In the genomic region with DNA sequence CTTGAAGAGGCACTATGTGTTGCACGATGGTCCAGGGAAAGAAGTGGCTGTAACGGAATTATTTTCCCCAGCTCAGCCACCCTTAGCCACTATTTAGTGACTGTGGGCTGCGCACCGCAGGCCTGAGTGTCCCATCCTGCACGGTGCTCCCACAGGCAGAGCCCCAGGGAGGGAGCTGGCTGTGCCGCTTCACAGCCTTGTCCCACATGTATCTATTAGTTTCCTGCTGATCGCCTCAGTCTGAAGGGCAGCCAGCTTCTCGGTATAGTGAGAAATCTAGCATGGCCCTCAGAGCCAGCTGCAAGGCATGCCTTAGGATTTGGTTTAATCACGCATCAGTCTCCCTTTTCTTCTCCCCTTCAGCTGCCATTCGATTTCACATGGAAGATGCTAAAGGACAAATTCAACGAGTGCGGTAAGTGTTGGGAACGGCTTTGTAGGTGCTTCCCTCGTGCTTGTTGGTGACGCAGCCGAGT, we compare ENCODE assay signal across 14 cellular contexts. TPM values are rescaled to one million over a fixed set of nuclear protein-coding genes. Genes with fewer than 3 reads are reported as not detected.
DNase-seq lines count a peak whose midpoint lies in the region; ATAC-seq and TF ChIP-seq lines count a peak whose summit lies in the region.
"Had no signal": no experiment of that assay in that cellular context is flagged by ENCODE, and none has a peak within 500 bp of the region (broad histone marks: within the 10 kb centered on the region; RNA-seq: fewer than 3 reads in every experiment).

No MANE protein-coding gene starts in this region.

- peaks cover 40% of the 10 kb centered on the region for H3K36me3 Mint-ChIP-seq in activated naive CD4-positive, alpha-beta T cell treated with anti-CD3 and anti-CD28 coated beads for 36 hours (ENCODE audit: low read depth)
- H3K36me3 Mint-ChIP-seq in T-cell (peaks cover 43% of the 10 kb centered on the region), endodermal cell (ENCODE audit: low read depth) (peaks cover 65% of the 10 kb centered on the region)
- peaks cover 70% of the 10 kb centered on the region in 2 donors for H3K36me3 Mint-ChIP-seq in stimulated activated naive B cell treated with anti-CD40 and anti-IgM and Interleukin-4, amounts not matched to agents 10 μg/mL and 1 μg/mL and 100 μg/mL, for 72 hours

- no peak for TF ChIP-seq CTCF in endodermal cell (conservative IDR thresholded peaks at IDR 0.05)
- no peak for TF ChIP-seq CTCF in gastroesophageal sphincter (IDR thresholded peaks at IDR 0.05)

- H3K36me3 ChIP-seq in endodermal cell (ENCODE audit: control insufficient read depth, insufficient read depth, low read length), result peaks cover 78% of the 10 kb centered on the region
- peaks cover 0 to 97% of the 10 kb centered on the region in 2 donors for H3K36me3 ChIP-seq in gastroesophageal sphincter

- H3K4me1 ChIP-seq in endodermal cell (ENCODE audit: control insufficient read depth, insufficient read depth, low read length), result no peaks in the 10 kb centered on the region
- peaks cover 0 to 31% (median 0%) of the 10 kb centered on the region in 3 donors for H3K4me1 ChIP-seq in gastroesophageal sphincter

- H3K9ac ChIP-seq in endodermal cell (ENCODE audit: extremely low read depth, low read length, poor library complexity, severe bottlenecking), result no peak overlapping the region

- H3K4me3 Mint-ChIP-seq in activated naive CD4-positive, alpha-beta T cell treated with anti-CD3 and anti-CD28 coated beads for 36 hours, result no peak overlapping the region
- H3K4me3 Mint-ChIP-seq in T-cell, result peak overlapping the region in 2 of 3 donors; percentile 32 to 68
- no peak overlapping the region for H3K4me3 Mint-ChIP-seq in endodermal cell
- H3K4me3 Mint-ChIP-seq in stimulated activated naive B cell treated with anti-CD40 and anti-IgM and Interleukin-4, amounts not matched to agents 10 μg/mL and 1 μg/mL and 100 μg/mL, for 72 hours, result peak overlapping the region in 1 of 2 donors; percentile 32

- peaks cover 34% of the 10 kb centered on the region for H3K4me1 Mint-ChIP-seq in activated naive CD4-positive, alpha-beta T cell treated with anti-CD3 and anti-CD28 coated beads for 36 hours (ENCODE audit: low read depth)
- H3K4me1 Mint-ChIP-seq in T-cell (peaks cover 42 to 47% (median 46%) of the 10 kb centered on the region in 3 donors), endodermal cell (no peaks in the 10 kb centered on the region)
- H3K4me1 Mint-ChIP-seq in stimulated activated naive B cell treated with anti-CD40 and anti-IgM and Interleukin-4, amounts not matched to agents 10 μg/mL and 1 μg/mL and 100 μg/mL, for 72 hours, result peaks cover 18 to 27% of the 10 kb centered on the region in 2 donors

- 94% methylated on average over 15 to 16 of the region's 16 CpGs for WGBS in endodermal cell (ENCODE audit: insufficient coverage in 1 of 2, insufficient read length in 1 of 2), 2 experiments
- 73 to 89% methylated on average over 4 to 15 of the region's 16 CpGs for WGBS in gastroesophageal sphincter (ENCODE audit: low coverage in 1 of 2), 2 donors

- H3K9me3 Mint-ChIP-seq in activated naive CD4-positive, alpha-beta T cell treated with anti-CD3 and anti-CD28 coated beads for 36 hours, result no peaks in the 10 kb centered on the region
- H3K9me3 Mint-ChIP-seq in T-cell (no peaks in the 10 kb centered on the region), endodermal cell (no peaks in the 10 kb centered on the region)
- H3K9me3 Mint-ChIP-seq in stimulated activated naive B cell treated with anti-CD40 and anti-IgM and Interleukin-4, amounts not matched to agents 10 μg/mL and 1 μg/mL and 100 μg/mL, for 72 hours, result no peaks in the 10 kb centered on the region

- no peak for TF ChIP-seq EP300 in gastroesophageal sphincter (IDR thresholded peaks at IDR 0.05)

- H3K9me3 ChIP-seq in endodermal cell (ENCODE audit: control insufficient read depth, low read length) (no peaks in the 10 kb centered on the region), gastroesophageal sphincter (no peaks in the 10 kb centered on the region)

- peak overlapping the region; percentile 89 for H3K27ac Mint-ChIP-seq in activated naive CD4-positive, alpha-beta T cell treated with anti-CD3 and anti-CD28 coated beads for 36 hours
- H3K27ac Mint-ChIP-seq in T-cell (peak overlapping the region; percentile 88 to 97), endodermal cell (peak overlapping the region; percentile 85)
- H3K27ac Mint-ChIP-seq in stimulated activated naive B cell treated with anti-CD40 and anti-IgM and Interleukin-4, amounts not matched to agents 10 μg/mL and 1 μg/mL and 100 μg/mL, for 72 hours, result peak overlapping the region; percentile 94

- CTCF ChIA-PET in activated naive CD4-positive, alpha-beta T cell treated with anti-CD3 and anti-CD28 coated beads for 36 hours (lab: Charles Lee), result interaction anchor here (0.7 to 2.7 kb wide), 4 partner anchors 19 to 133 kb away, joined by 3 to 9 read pairs (median 4); no protein-coding TSS in a partner anchor
- CTCF ChIA-PET in T-cell (lab: Charles Lee), result interaction anchor here in 1 of 2 donors (0.6 to 1.1 kb wide), 3 partner anchors 27 to 92 kb away, joined by 3 read pairs; partner anchors contain the start of genes MYO1F and ZNF414

- DNase-seq in activated naive CD4-positive, alpha-beta T cell treated with anti-CD3 and anti-CD28 coated beads for 36 hours, result no peak
- DNase-seq in activated naive CD4-positive, alpha-beta T cell (lab: John Stamatoyannopoulos, UW), result no peak
- DNase-seq in T-cell, result no peak
- DNase-seq in endodermal cell, result no peak
- DNase-seq in stimulated activated naive B cell treated with anti-CD40 and anti-IgM and Interleukin-4, amounts not matched to agents 10 μg/mL and 1 μg/mL and 100 μg/mL, for 72 hours, result no peak
- DNase-seq in NCI-H345 (lab: John Stamatoyannopoulos, UW), result no peak
- DNase-seq: activated gamma-delta T cell, IMR-90, NCI-H526 treated with DMSO at 0.1 percent for 48 hours, SHP77 had no signal

- POLR2A ChIA-PET in T-cell (lab: Charles Lee), result no interaction called here

- no peaks in the 10 kb centered on the region for H3K27me3 ChIP-seq in endodermal cell (ENCODE audit: control insufficient read depth, insufficient read depth, low read length, poor library complexity, severe bottlenecking)
- H3K27me3 ChIP-seq in gastroesophageal sphincter, result no peaks in the 10 kb centered on the region

- ATAC-seq in T-cell (replicated peaks in 1 of 4) (no peak), GM18502 (IDR thresholded peaks at IDR 0.05; ENCODE audit: poor library complexity, unreplicated experiment) (no peak), gastroesophageal sphincter (no peak)
- ATAC-seq in stimulated activated naive B cell treated with anti-CD40 and anti-IgM and Interleukin-4, amounts not matched to agents 10 μg/mL and 1 μg/mL and 100 μg/mL, for 72 hours (replicated peaks), result no peak

- no peak overlapping the region for H3K4me3 ChIP-seq in endodermal cell (ENCODE audit: low read length)
- H3K4me3 ChIP-seq in gastroesophageal sphincter, result no peak overlapping the region

- TF ChIP-seq POLR2A in gastroesophageal sphincter (IDR thresholded peaks at IDR 0.05), result no peak

- H3K27ac ChIP-seq in endodermal cell (ENCODE audit: low read depth, low read length), result peak overlapping the region; percentile 81
- H3K27ac ChIP-seq in gastroesophageal sphincter, result peak overlapping the region in 2 of 4 donors; percentile 17 to 33
- H3K27ac ChIP-seq: VCaP had no signal

- intact Hi-C loops in activated naive CD4-positive, alpha-beta T cell treated with anti-CD3 and anti-CD28 coated beads for 36 hours (cut with micrococcal nuclease), result loop anchor here (2.0 kb wide), 1 partner anchor 20 kb away; no protein-coding TSS in a partner anchor

- H3K27me3 Mint-ChIP-seq in activated naive CD4-positive, alpha-beta T cell treated with anti-CD3 and anti-CD28 coated beads for 36 hours (ENCODE audit: low read depth), result no peaks in the 10 kb centered on the region
- H3K27me3 Mint-ChIP-seq in T-cell (no peaks in the 10 kb centered on the region), endodermal cell (ENCODE audit: insufficient read depth) (no peaks in the 10 kb centered on the region)
- no peaks in the 10 kb centered on the region for H3K27me3 Mint-ChIP-seq in stimulated activated naive B cell treated with anti-CD40 and anti-IgM and Interleukin-4, amounts not matched to agents 10 μg/mL and 1 μg/mL and 100 μg/mL, for 72 hours

RNA-seq across cellular contexts. Expression of gene PRAM1, which starts 15.7 kb away (rescaled TPM):
- total RNA-seq in activated naive CD4-positive, alpha-beta T cell treated with anti-CD3 and anti-CD28 coated beads for 36 hours, result under 1 TPM; 0.40 to 0.45 TPM
- total RNA-seq in T-cell (1 to 10 TPM; 2.2 to 5.1 (median 3.8) TPM), endodermal cell (1 to 10 TPM in 1 of 2 donors, under 1 TPM in 1; 0.40 to 1.9 TPM), gastroesophageal sphincter (1 to 10 TPM in 1 of 4 donors, under 1 TPM in 3; 0.23 to 1.2 (median 0.45) TPM)
- polyA plus RNA-seq in endodermal cell (2013, experiment 1 of 2), result 1.00 TPM
- 0.58 TPM for polyA plus RNA-seq in endodermal cell (2013, experiment 2 of 2)
- total RNA-seq: Daoy, IMR-90 had no signal

RNA-seq across cellular contexts. Expression of gene ZNF414, which starts 27.3 kb away (rescaled TPM):
- total RNA-seq in activated naive CD4-positive, alpha-beta T cell treated with anti-CD3 and anti-CD28 coated beads for 36 hours, result 10 to 100 TPM; 19.8 to 24.1 TPM
- total RNA-seq in T-cell (10 to 100 TPM; 34.4 to 78.6 (median 67.2) TPM), endodermal cell (10 to 100 TPM; 22.6 to 23.7 TPM), gastroesophageal sphincter (10 to 100 TPM in 2 of 4 donors, 1 to 10 TPM in 2; 3.6 to 18.9 (median 10.3) TPM)
- 20.2 TPM for polyA plus RNA-seq in endodermal cell (2013, experiment 1 of 2)
- 25.0 TPM for polyA plus RNA-seq in endodermal cell (2013, experiment 2 of 2)

RNA-seq across cellular contexts. Expression of gene HNRNPM, which starts 41.9 kb away (rescaled TPM):
- total RNA-seq in activated naive CD4-positive, alpha-beta T cell treated with anti-CD3 and anti-CD28 coated beads for 36 hours, result 100 to 1,000 TPM; 151 to 169 TPM
- total RNA-seq in T-cell (100 to 1,000 TPM; 200 to 272 (median 213) TPM), endodermal cell (100 to 1,000 TPM; 271 to 370 TPM), gastroesophageal sphincter (100 to 1,000 TPM in 2 of 4 donors, 10 to 100 TPM in 2; 75.1 to 120 (median 101) TPM)
- 198 TPM for polyA plus RNA-seq in endodermal cell (2013, experiment 1 of 2)
- 223 TPM for polyA plus RNA-seq in endodermal cell (2013, experiment 2 of 2)

Comparison
In these comparisons a context has a peak if more than half of its experiments do, and no peak if none do; other contexts are left out.
1. H3K4me3 Mint-ChIP-seq: peak in T-cell (2 of 3); none in activated naive CD4-positive, alpha-beta T cell treated with anti-CD3 and anti-CD28 coated beads for 36 hours (single experiment) and endodermal cell (single experiment).
2. Peak in every context shown above with its lines, with median percentiles within 50 percentile points of each other: H3K27ac Mint-ChIP-seq.